In the genomic region with DNA sequence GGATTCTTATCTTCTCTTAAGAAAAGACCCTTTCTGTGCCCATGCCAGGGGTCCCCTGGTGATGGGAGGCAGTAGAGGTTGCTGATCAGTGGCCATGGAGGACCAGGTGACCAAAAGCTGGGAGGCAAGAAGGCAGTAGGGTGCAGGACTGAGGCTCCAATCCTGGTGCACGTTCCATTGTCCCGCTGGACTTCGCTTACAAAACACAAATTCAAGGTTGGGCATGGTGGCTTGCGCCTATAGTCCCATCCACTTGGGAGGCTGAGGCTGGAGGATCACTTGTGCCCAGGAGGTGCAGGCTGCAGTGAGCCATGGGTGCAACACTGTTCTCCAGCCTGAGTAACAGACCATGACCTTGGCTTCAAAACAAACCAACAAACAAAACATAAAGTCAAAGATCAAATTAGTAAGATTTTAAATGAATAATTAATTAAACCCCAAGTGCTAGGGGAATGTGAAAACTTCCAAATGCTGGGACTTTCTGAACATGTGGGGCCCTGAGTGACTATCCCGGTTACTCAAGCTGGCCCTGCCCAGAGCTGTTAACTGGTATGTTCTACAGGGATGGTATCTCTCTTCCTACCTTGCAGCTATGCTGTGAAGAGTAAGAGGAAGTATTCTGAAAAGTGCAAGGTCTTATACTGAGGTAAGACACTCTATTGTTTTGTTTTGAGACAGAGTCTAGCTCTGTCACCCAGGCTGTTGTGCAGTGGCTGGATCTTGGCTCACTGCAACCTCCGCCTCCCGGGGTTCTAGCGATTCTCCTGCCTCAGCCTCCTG, we compare ENCODE assay signal across 19 cellular contexts.
DNase-seq lines count a peak whose midpoint lies in the region; ATAC-seq and FAIRE-seq lines count a peak whose summit lies in the region.
"Had no signal": no experiment of that assay in that cellular context is flagged by ENCODE, and none has a peak within 500 bp of the region (broad histone marks: within the 10 kb centered on the region; RNA-seq: fewer than 3 reads in every experiment).

No MANE protein-coding gene starts in this region.

- H3K36me3 ChIP-seq in thymus (ENCODE audit: control insufficient read depth, insufficient read depth): no peaks in the 10 kb centered on the region

- DNase-seq in activated naive CD4-positive, alpha-beta T cell treated with anti-CD3 and anti-CD28 coated beads, Interleukin-2, amount 10 ng/mL, durations not matched to agents 7 days and 5 days: no peak
- no peak for DNase-seq in activated naive CD4-positive, alpha-beta T cell treated with anti-CD3 and anti-CD28 coated beads, Interleukin-2, amount 50 U/mL, for 72 hours (ENCODE audit: low spot score in 2 of 2)
- DNase-seq in OCI-M1 (lab: John Stamatoyannopoulos, UW) (peak; percentile 49), kidney tubule cell (ENCODE audit: low spot score) (peak; percentile 7), NCI-H146 treated with DMSO at 0.1 percent for 48 hours (lab: John Stamatoyannopoulos, UW; ENCODE audit: unreplicated experiment) (no peak), SW480 (ENCODE audit: low spot score) (no peak), urothelium cell line (ENCODE audit: low spot score) (no peak)
- DNase-seq: activated CD8-positive, alpha-beta memory T cell treated with anti-CD3 and anti-CD28 coated beads, Interleukin-2, amount 50 U/mL, for 4 hours; DMS79 treated with DMSO at 0.1 percent for 48 hours; effector CD8-positive, alpha-beta T cell; GOT3; hippocampal formation; left cardiac atrium; NCI-H1930; NCI-H524; SK-N-SH; stimulated activated CD4-positive, alpha-beta T cell treated with anti-CD3 and anti-CD28 coated beads, Interleukin-15, amount 100 ng/mL, for 24 hours had no signal

- peaks cover 66% of the 10 kb centered on the region for H3K4me1 Mint-ChIP-seq in activated naive CD4-positive, alpha-beta T cell treated with anti-CD3 and anti-CD28 coated beads, Interleukin-2, amount 10 ng/mL, durations not matched to agents 7 days and 5 days

- H3K27ac Mint-ChIP-seq in activated naive CD4-positive, alpha-beta T cell treated with anti-CD3 and anti-CD28 coated beads, Interleukin-2, amount 10 ng/mL, durations not matched to agents 7 days and 5 days: peak overlapping the region; percentile 77
- H3K27ac Mint-ChIP-seq in activated naive CD4-positive, alpha-beta T cell treated with anti-CD3 and anti-CD28 coated beads, Interleukin-2, amount 50 U/mL, for 72 hours: peak overlapping the region in 1 of 2 donors; percentile 87

- peaks cover 4% of the 10 kb centered on the region for H3K27me3 Mint-ChIP-seq in activated naive CD4-positive, alpha-beta T cell treated with anti-CD3 and anti-CD28 coated beads, Interleukin-2, amount 10 ng/mL, durations not matched to agents 7 days and 5 days

- 96% methylated on average over 8 of the region's 8 CpGs for WGBS in thymus

- H3K36me3 Mint-ChIP-seq in activated naive CD4-positive, alpha-beta T cell treated with anti-CD3 and anti-CD28 coated beads, Interleukin-2, amount 10 ng/mL, durations not matched to agents 7 days and 5 days: no peaks in the 10 kb centered on the region
- H3K36me3 Mint-ChIP-seq in activated naive CD4-positive, alpha-beta T cell treated with anti-CD3 and anti-CD28 coated beads, Interleukin-2, amount 50 U/mL, for 72 hours: no peaks in the 10 kb centered on the region

- ATAC-seq in activated naive CD4-positive, alpha-beta T cell treated with anti-CD3 and anti-CD28 coated beads, Interleukin-2, amount 50 U/mL, for 72 hours: no peak
- ATAC-seq: Panc1 had no signal

- CTCF ChIA-PET in activated naive CD4-positive, alpha-beta T cell treated with anti-CD3 and anti-CD28 coated beads, Interleukin-2, amount 10 ng/mL, durations not matched to agents 7 days and 5 days (lab: Charles Lee): interaction anchor here (0.9 to 3.7 kb wide), 10 partner anchors 34 to 172 kb away, joined by 3 to 34 read pairs (median 8); no protein-coding TSS in a partner anchor

- no peaks in the 10 kb centered on the region for H3K9me3 ChIP-seq in thymus (ENCODE audit: control insufficient read depth)
- H3K9me3 ChIP-seq: SK-N-SH had no signal

- no peak overlapping the region for H3K4me3 ChIP-seq in thymus (ENCODE audit: low read length)

- no peak overlapping the region for H3K4me3 Mint-ChIP-seq in activated naive CD4-positive, alpha-beta T cell treated with anti-CD3 and anti-CD28 coated beads, Interleukin-2, amount 10 ng/mL, durations not matched to agents 7 days and 5 days

- FAIRE-seq in urothelium cell line (lab: Jason Lieb, UNC): no peak

- H3K9me3 Mint-ChIP-seq in activated naive CD4-positive, alpha-beta T cell treated with anti-CD3 and anti-CD28 coated beads, Interleukin-2, amount 10 ng/mL, durations not matched to agents 7 days and 5 days: no peaks in the 10 kb centered on the region
- no peaks in the 10 kb centered on the region for H3K9me3 Mint-ChIP-seq in activated naive CD4-positive, alpha-beta T cell treated with anti-CD3 and anti-CD28 coated beads, Interleukin-2, amount 50 U/mL, for 72 hours

- peaks cover 4% of the 10 kb centered on the region for H3K4me1 ChIP-seq in thymus (ENCODE audit: control insufficient read depth, insufficient read depth, low read length)

- H3K27me3 ChIP-seq in thymus (ENCODE audit: control insufficient read depth, insufficient read depth): no peaks in the 10 kb centered on the region

- peak overlapping the region; percentile 36 for H3K27ac ChIP-seq in thymus (ENCODE audit: low read depth)

Comparison
In these comparisons a context has a peak if more than half of its experiments do, and no peak if none do; other contexts are left out.
1. DNase-seq: peak in OCI-M1 (single experiment) and kidney tubule cell (single experiment); none in activated naive CD4-positive, alpha-beta T cell treated with anti-CD3 and anti-CD28 coated beads, Interleukin-2, amount 10 ng/mL, durations not matched to agents 7 days and 5 days (single experiment), activated naive CD4-positive, alpha-beta T cell treated with anti-CD3 and anti-CD28 coated beads, Interleukin-2, amount 50 U/mL, for 72 hours (0 of 2), NCI-H146 treated with DMSO at 0.1 percent for 48 hours (single experiment), SW480 (single experiment) and urothelium cell line (single experiment).